In genomic region chr16:21233045-21233520, GRCh38 we compare ENCODE assay signal across 31 cellular contexts. TPM values are rescaled to one million over a fixed set of nuclear protein-coding genes. Genes with fewer than 3 reads are reported as not detected.
"Had no signal": no experiment of that assay in that cellular context is flagged by ENCODE, and none has a peak within 500 bp of the region (broad histone marks: within the 10 kb centered on the region; RNA-seq: fewer than 3 reads in every experiment).

No MANE protein-coding gene starts in this region.

- H3K36me3 Mint-ChIP-seq: immature natural killer cell; mesothelial cell of epicardium; naive thymus-derived CD8-positive, alpha-beta T cell; stimulated activated memory B cell treated with anti-CD40 and anti-IgM and Interleukin-4, amounts not matched to agents 10 μg/mL and 1 μg/mL and 100 μg/mL, for 72 hours had no signal

- H3K9me3 Mint-ChIP-seq: effector memory CD8-positive, alpha-beta T cell; mesothelial cell of epicardium; naive thymus-derived CD8-positive, alpha-beta T cell had no signal

- H3K27ac Mint-ChIP-seq: effector memory CD8-positive, alpha-beta T cell; immature natural killer cell; mesothelial cell of epicardium; naive thymus-derived CD8-positive, alpha-beta T cell; nephron progenitor cell; stimulated activated memory B cell treated with anti-CD40 and anti-IgM and Interleukin-4, amounts not matched to agents 10 μg/mL and 1 μg/mL and 100 μg/mL, for 72 hours had no signal

- H3K36me3 ChIP-seq: esophagus squamous epithelium, heart right ventricle, prostate gland, right atrium auricular region, spleen, tibial artery, upper lobe of left lung had no signal

- H3K27me3 ChIP-seq: right atrium auricular region, testis, upper lobe of left lung had no signal

- H3K4me3 ChIP-seq: coronary artery, esophagus squamous epithelium, heart right ventricle, prostate gland, right atrium auricular region, skin epidermis, spleen, testis, tibial artery, upper lobe of left lung had no signal

- H3K9me3 ChIP-seq: esophagus squamous epithelium, heart right ventricle, prostate gland, right atrium auricular region, spleen, testis, tibial artery, upper lobe of left lung had no signal

- H3K4me3 Mint-ChIP-seq: effector memory CD8-positive, alpha-beta T cell; immature natural killer cell; mesothelial cell of epicardium; naive thymus-derived CD8-positive, alpha-beta T cell; nephron progenitor cell; stimulated activated memory B cell treated with anti-CD40 and anti-IgM and Interleukin-4, amounts not matched to agents 10 μg/mL and 1 μg/mL and 100 μg/mL, for 72 hours had no signal

- H3K4me1 ChIP-seq: esophagus squamous epithelium, heart right ventricle, prostate gland, right atrium auricular region, spleen, testis, tibial artery had no signal

- H3K4me1 Mint-ChIP-seq: immature natural killer cell; mesothelial cell of epicardium; naive thymus-derived CD8-positive, alpha-beta T cell; nephron progenitor cell; stimulated activated memory B cell treated with anti-CD40 and anti-IgM and Interleukin-4, amounts not matched to agents 10 μg/mL and 1 μg/mL and 100 μg/mL, for 72 hours had no signal

- H3K27ac ChIP-seq: coronary artery, esophagus squamous epithelium, heart right ventricle, prostate gland, right atrium auricular region, skin epidermis, spleen, testis, tibial artery, upper lobe of left lung had no signal

- DNase-seq: dermis blood vessel endothelial cell; effector memory CD8-positive, alpha-beta T cell; erythroblast; esophagus squamous epithelium; foreskin melanocyte; glutamatergic neuron; heart right ventricle; hypothalamus; immature natural killer cell; islet precursor cell; mesenchymal stem cell; naive thymus-derived CD8-positive, alpha-beta T cell; nephron progenitor cell; nucleus accumbens; spleen; stimulated activated CD4-positive, alpha-beta T cell treated with anti-CD3 and anti-CD28 coated beads, Interleukin-4, amount 100 ng/mL, for 4 hours; stimulated activated naive CD8-positive, alpha-beta T cell treated with anti-CD3 and anti-CD28 coated beads, Interleukin-15, Interleukin-2, amounts not matched to agents 100 U/mL and 50 U/mL, for 24 hours; substantia nigra; testis; tibial artery; upper lobe of left lung had no signal

RNA-seq across cellular contexts. Expression of gene ANKS4B, which starts 0.4 kb away (rescaled TPM):
- total RNA-seq: chondrocyte; dermis blood vessel endothelial cell; esophagus squamous epithelium; heart right ventricle; lung microvascular endothelial cell; mesothelial cell of epicardium; naive thymus-derived CD8-positive, alpha-beta T cell; osteocyte; prostate gland; right atrium auricular region; spleen had no signal
- polyA plus RNA-seq: heart right ventricle; immature natural killer cell; naive thymus-derived CD8-positive, alpha-beta T cell had no signal

RNA-seq across cellular contexts. Expression of gene ZP2, which starts 21.7 kb away (rescaled TPM):
- total RNA-seq: chondrocyte; dermis blood vessel endothelial cell; esophagus squamous epithelium; heart right ventricle; mesothelial cell of epicardium; myocyte; naive thymus-derived CD8-positive, alpha-beta T cell; osteocyte; prostate gland; right atrium auricular region; spleen; upper lobe of left lung had no signal
- polyA plus RNA-seq: heart right ventricle; immature natural killer cell; naive thymus-derived CD8-positive, alpha-beta T cell; spleen had no signal

RNA-seq across cellular contexts. Expression of gene CRYM, which starts 45.0 kb away (rescaled TPM):
- total RNA-seq: chondrocyte; dermis blood vessel endothelial cell; lung microvascular endothelial cell; myocyte; naive thymus-derived CD8-positive, alpha-beta T cell; osteocyte had no signal
- polyA plus RNA-seq: immature natural killer cell; naive thymus-derived CD8-positive, alpha-beta T cell had no signal
